1 cellular context compared by ENCODE assay signal in genomic region chr19:17755533-17755885, GRCh38.
TF ChIP-seq lines count a peak whose summit lies in the region.

No MANE protein-coding gene starts in this region.

TF ChIP-seq in IMR-90, 13 proteins besides CTCF, POLR2A, EP300 and RAD21:
- no peak for TF ChIP-seq SMC3 (IDR thresholded peaks at IDR 0.05; ENCODE audit: low read depth, low read length)
- no peak for TF ChIP-seq RFX5 (IDR thresholded peaks at IDR 0.05; ENCODE audit: low read depth, low read length)
- no peak for TF ChIP-seq ELK1 (IDR thresholded peaks at IDR 0.05; ENCODE audit: borderline replicate concordance, low read depth, low read length)
- no peak for TF ChIP-seq NFE2L2 (IDR thresholded peaks at IDR 0.05; ENCODE audit: low read depth, low read length)
- TF ChIP-seq MAZ (IDR thresholded peaks at IDR 0.05; ENCODE audit: borderline replicate concordance, low read depth, low read length) = no peak
- no peak for TF ChIP-seq BHLHE40 (IDR thresholded peaks at IDR 0.05; ENCODE audit: low read depth, low read length)
- TF ChIP-seq FOS (IDR thresholded peaks at IDR 0.05; ENCODE audit: low read depth, low read length) = no peak
- TF ChIP-seq MAFK (IDR thresholded peaks at IDR 0.05; ENCODE audit: low read depth, low read length) = no peak
- no peak for TF ChIP-seq RCOR1 (IDR thresholded peaks at IDR 0.05; ENCODE audit: insufficient replicate concordance, low read length)
- TF ChIP-seq CEBPB (IDR thresholded peaks at IDR 0.05; ENCODE audit: low read depth, low read length) = no peak
- TF ChIP-seq CHD1 (IDR thresholded peaks at IDR 0.05; ENCODE audit: low read depth, low read length) = no peak
- TF ChIP-seq MXI1 (IDR thresholded peaks at IDR 0.05; ENCODE audit: borderline replicate concordance, low read depth, low read length) = no peak
- TF ChIP-seq USF2 (IDR thresholded peaks at IDR 0.05; ENCODE audit: low read depth, low read length) = no peak
